21 cellular contexts compared by ENCODE assay signal in the genomic region with DNA sequence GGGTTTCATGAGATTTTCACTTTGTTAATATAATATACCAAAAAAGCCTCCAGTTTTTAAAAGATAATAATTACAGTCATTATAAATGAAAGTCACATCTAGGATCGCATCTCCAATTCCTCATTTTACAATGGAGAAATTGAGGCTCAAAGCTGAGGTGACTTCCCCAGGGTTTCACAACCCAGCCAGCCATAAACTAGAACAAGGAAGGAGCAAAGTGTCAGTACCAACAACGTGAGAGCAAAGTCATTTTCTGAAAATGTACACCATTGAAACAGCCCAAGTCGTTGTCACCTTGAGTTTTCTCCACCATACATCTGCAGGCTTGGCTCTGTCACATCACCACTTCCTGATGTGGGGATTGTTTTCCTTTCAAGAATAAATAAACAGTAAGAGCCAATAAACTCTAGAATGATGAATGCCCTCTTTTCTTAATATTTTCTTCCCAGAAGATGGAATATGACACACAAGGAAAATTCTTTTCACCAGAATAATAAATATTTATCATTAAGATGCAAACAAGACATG.
"Had no signal": no experiment of that assay in that cellular context is flagged by ENCODE, and none has a peak within 500 bp of the region (broad histone marks: within the 10 kb centered on the region; RNA-seq: fewer than 3 reads in every experiment).

No MANE protein-coding gene starts in this region.

- H3K4me3 Mint-ChIP-seq: nephron progenitor cell; stimulated activated naive CD8-positive, alpha-beta T cell treated with anti-CD3 and anti-CD28 coated beads, Interleukin-15, amount 100 ng/mL, for 72 hours had no signal

- H3K9me3 Mint-ChIP-seq: nephron progenitor cell had no signal

- H3K4me3 ChIP-seq: adrenal gland, gastroesophageal sphincter, heart left ventricle, left ventricle myocardium inferior, right atrium auricular region, suprapubic skin, transverse colon, vagina had no signal

- H3K27ac Mint-ChIP-seq: activated T-cell treated with anti-CD3 and anti-CD28 coated beads, Interleukin-2, amount 50 U/mL, for 72 hours; nephron progenitor cell; progenitor cell of endocrine pancreas; stimulated activated naive CD8-positive, alpha-beta T cell treated with anti-CD3 and anti-CD28 coated beads, Interleukin-15, amount 100 ng/mL, for 72 hours had no signal

- H3K27me3 Mint-ChIP-seq: progenitor cell of endocrine pancreas; stimulated activated naive CD8-positive, alpha-beta T cell treated with anti-CD3 and anti-CD28 coated beads, Interleukin-15, amount 100 ng/mL, for 72 hours had no signal

- ATAC-seq: activated T-cell treated with anti-CD3 and anti-CD28 coated beads, Interleukin-2, amount 50 U/mL, for 72 hours; esophagus mucosa; gastroesophageal sphincter; heart left ventricle; stimulated activated naive CD8-positive, alpha-beta T cell treated with anti-CD3 and anti-CD28 coated beads, Interleukin-15, amount 100 ng/mL, for 72 hours had no signal

- DNase-seq: activated CD4-positive, alpha-beta T cell treated with anti-CD3 and anti-CD28 coated beads, Interleukin-2, amount 50 U/mL, for 1 hour; activated CD4-positive, CD25-positive, alpha-beta regulatory T cell treated with anti-CD3 and anti-CD28 coated beads, Interleukin-2, amount 50 U/mL, for 72 hours; activated CD8-positive, alpha-beta memory T cell treated with anti-CD3 and anti-CD28 coated beads, Interleukin-2, amount 50 U/mL, for 4 hours; activated gamma-delta T cell treated with Interleukin-2 at 50 U/mL for 16 hours; activated T-cell treated with anti-CD3 and anti-CD28 coated beads, Interleukin-2, amount 50 U/mL, for 72 hours; adrenal gland; effector CD4-positive, alpha-beta T cell; heart left ventricle; left ventricle myocardium inferior; mammary epithelial cell; midbrain; nephron progenitor cell; occipital lobe; stimulated activated naive CD8-positive, alpha-beta T cell treated with anti-CD3 and anti-CD28 coated beads, Interleukin-15, amount 100 ng/mL, for 72 hours; transverse colon had no signal
